12 cellular contexts compared by ENCODE assay signal in the genomic region with DNA sequence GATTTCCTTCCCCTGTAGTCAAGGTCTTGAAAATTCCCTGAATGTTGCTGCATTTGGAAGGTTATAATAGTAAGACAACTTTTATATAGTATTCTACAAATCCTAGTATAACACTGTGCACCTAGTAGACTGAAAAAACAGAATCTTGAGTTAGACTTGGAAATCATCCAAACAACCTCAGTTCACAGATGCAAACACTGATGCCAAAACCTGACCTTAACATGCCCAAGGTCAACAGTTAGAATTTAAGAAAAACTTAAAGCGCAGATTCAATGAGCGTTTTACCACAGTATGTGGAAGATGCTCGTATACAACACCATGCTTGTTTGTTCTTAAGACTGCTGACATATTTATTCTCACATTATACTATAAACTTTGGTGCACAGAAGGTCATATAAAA. TPM values are rescaled to one million over a fixed set of nuclear protein-coding genes. Genes with fewer than 3 reads are reported as not detected.
DNase-seq lines count a peak whose midpoint lies in the region; ATAC-seq and TF ChIP-seq lines count a peak whose summit lies in the region.
"Had no signal": no experiment of that assay in that cellular context is flagged by ENCODE, and none has a peak within 500 bp of the region (broad histone marks: within the 10 kb centered on the region; RNA-seq: fewer than 3 reads in every experiment).

No MANE protein-coding gene starts in this region.

- POLR2A ChIA-PET in activated CD4-positive, alpha-beta T cell treated with anti-CD3 and anti-CD28 coated beads, Interleukin-2, amount 10 ng/mL, durations not matched to agents 7 days and 5 days (lab: Charles Lee): no interaction called here

- no peaks in the 10 kb centered on the region for H3K27me3 Mint-ChIP-seq in activated CD4-positive, alpha-beta T cell treated with anti-CD3 and anti-CD28 coated beads, Interleukin-2, amount 10 ng/mL, durations not matched to agents 7 days and 5 days

- TF ChIP-seq CTCF in dorsolateral prefrontal cortex (IDR thresholded peaks at IDR 0.05 in 54 of 56, conservative IDR thresholded peaks at IDR 0.05 in 2 of 56; ENCODE audit: low read depth in 1 of 56, partially characterized antibody in 56 of 56) (no peak), body of pancreas (IDR thresholded peaks at IDR 0.05) (no peak)

- peak overlapping the region; percentile 91 for H3K4me3 Mint-ChIP-seq in activated CD4-positive, alpha-beta T cell treated with anti-CD3 and anti-CD28 coated beads, Interleukin-2, amount 10 ng/mL, durations not matched to agents 7 days and 5 days
- H3K4me3 Mint-ChIP-seq in stimulated activated effector memory CD8-positive, alpha-beta T cell treated with anti-CD3 and anti-CD28 coated beads, Interleukin-12 subunit alpha, Interleukin-12 subunit beta, amount 100 ng/mL, for 72 hours: peak overlapping the region; percentile 81

- WGBS in body of pancreas, 2 donors: 81% methylated on average over 3 of the region's 3 CpGs

- H3K27ac Mint-ChIP-seq in activated CD4-positive, alpha-beta T cell treated with anti-CD3 and anti-CD28 coated beads, Interleukin-2, amount 10 ng/mL, durations not matched to agents 7 days and 5 days: no peak overlapping the region
- H3K27ac Mint-ChIP-seq in stimulated activated effector memory CD8-positive, alpha-beta T cell treated with anti-CD3 and anti-CD28 coated beads, Interleukin-12 subunit alpha, Interleukin-12 subunit beta, amount 100 ng/mL, for 72 hours: peak overlapping the region; percentile 92

- intact Hi-C loops in dorsolateral prefrontal cortex (cut with DNase I): loop anchor here (5.0 kb wide), 4 partner anchors 79 to 276 kb away; no protein-coding TSS in a partner anchor
- intact Hi-C loops in body of pancreas (cut with DNase I): no loop called here

- H3K27ac ChIP-seq in dorsolateral prefrontal cortex (peak overlapping the region in 57 of 59 donors; percentile 3 to 98 (median 94)), body of pancreas (no peak overlapping the region)
- H3K27ac ChIP-seq: thyroid gland had no signal

- H3K36me3 Mint-ChIP-seq in activated CD4-positive, alpha-beta T cell treated with anti-CD3 and anti-CD28 coated beads, Interleukin-2, amount 10 ng/mL, durations not matched to agents 7 days and 5 days (ENCODE audit: low read depth): peaks cover 38% of the 10 kb centered on the region
- H3K36me3 Mint-ChIP-seq in stimulated activated effector memory CD8-positive, alpha-beta T cell treated with anti-CD3 and anti-CD28 coated beads, Interleukin-12 subunit alpha, Interleukin-12 subunit beta, amount 100 ng/mL, for 72 hours: peaks cover 13% of the 10 kb centered on the region

- no peaks in the 10 kb centered on the region for H3K27me3 ChIP-seq in dorsolateral prefrontal cortex
- no peaks in the 10 kb centered on the region for H3K27me3 ChIP-seq in body of pancreas
- H3K27me3 ChIP-seq: heart left ventricle, thyroid gland had no signal

- H3K36me3 ChIP-seq in body of pancreas (replicated peaks in 1 of 2; ENCODE audit: insufficient read depth in 1 of 2, low read depth in 2 of 2): no peaks in the 10 kb centered on the region
- H3K36me3 ChIP-seq: heart left ventricle, thyroid gland had no signal

- peaks cover 3% of the 10 kb centered on the region for H3K9me3 Mint-ChIP-seq in activated CD4-positive, alpha-beta T cell treated with anti-CD3 and anti-CD28 coated beads, Interleukin-2, amount 10 ng/mL, durations not matched to agents 7 days and 5 days
- peaks cover 2% of the 10 kb centered on the region for H3K9me3 Mint-ChIP-seq in stimulated activated effector memory CD8-positive, alpha-beta T cell treated with anti-CD3 and anti-CD28 coated beads, Interleukin-12 subunit alpha, Interleukin-12 subunit beta, amount 100 ng/mL, for 72 hours

- H3K4me3 ChIP-seq in dorsolateral prefrontal cortex: peak overlapping the region; percentile 7 to 99 (median 93)
- no peak overlapping the region for H3K4me3 ChIP-seq in body of pancreas
- H3K4me3 ChIP-seq: lung, thyroid gland had no signal

- H3K4me1 ChIP-seq in body of pancreas: peaks cover 28% of the 10 kb centered on the region

- H3K4me1 Mint-ChIP-seq in activated CD4-positive, alpha-beta T cell treated with anti-CD3 and anti-CD28 coated beads, Interleukin-2, amount 10 ng/mL, durations not matched to agents 7 days and 5 days: peaks cover 60% of the 10 kb centered on the region
- peaks cover 55% of the 10 kb centered on the region for H3K4me1 Mint-ChIP-seq in stimulated activated effector memory CD8-positive, alpha-beta T cell treated with anti-CD3 and anti-CD28 coated beads, Interleukin-12 subunit alpha, Interleukin-12 subunit beta, amount 100 ng/mL, for 72 hours

- no peak for DNase-seq in activated CD4-positive, alpha-beta T cell treated with anti-CD3 and anti-CD28 coated beads, Interleukin-2, amount 10 ng/mL, durations not matched to agents 7 days and 5 days
- no peak for DNase-seq in activated CD4-positive, alpha-beta T cell treated with anti-CD3 and anti-CD28 coated beads, Interleukin-2, amount 50 U/mL, for 1 hour
- DNase-seq in RPMI7951 (ENCODE audit: low read depth): peak; percentile 18
- no peak for DNase-seq in dorsolateral prefrontal cortex
- DNase-seq in stimulated activated effector memory CD8-positive, alpha-beta T cell treated with anti-CD3 and anti-CD28 coated beads, Interleukin-12 subunit alpha, Interleukin-12 subunit beta, amount 100 ng/mL, for 72 hours (ENCODE audit: low spot score in 2 of 2): no peak
- no peak for DNase-seq in body of pancreas
- DNase-seq: heart left ventricle, NCI-H1694, thyroid gland had no signal

- no peak for TF ChIP-seq POLR2A in body of pancreas (IDR thresholded peaks at IDR 0.05)

- CTCF ChIA-PET in activated CD4-positive, alpha-beta T cell treated with anti-CD3 and anti-CD28 coated beads, Interleukin-2, amount 10 ng/mL, durations not matched to agents 7 days and 5 days (lab: Charles Lee): no interaction called here

- no peaks in the 10 kb centered on the region for H3K9me3 ChIP-seq in body of pancreas
- H3K9me3 ChIP-seq: heart left ventricle, thyroid gland had no signal

- no peak for ATAC-seq in stimulated activated effector memory CD8-positive, alpha-beta T cell treated with anti-CD3 and anti-CD28 coated beads, Interleukin-12 subunit alpha, Interleukin-12 subunit beta, amount 100 ng/mL, for 72 hours
- no peak for ATAC-seq in GM21737 (IDR thresholded peaks at IDR 0.05; ENCODE audit: unreplicated experiment)
- no peak for ATAC-seq in HG02759 (IDR thresholded peaks at IDR 0.05; ENCODE audit: unreplicated experiment)
- ATAC-seq in body of pancreas: no peak
- ATAC-seq: heart left ventricle had no signal

RNA-seq across cellular contexts. Expression of a gene that starts 3.0 kb away (rescaled TPM):
- 100 to 1,000 TPM; 161 to 163 TPM for total RNA-seq in activated CD4-positive, alpha-beta T cell treated with anti-CD3 and anti-CD28 coated beads, Interleukin-2, amount 10 ng/mL, durations not matched to agents 7 days and 5 days
- total RNA-seq in RPMI7951 (2014; rRNA removed; shearing (Covaris generic)): 40.5 and 50.4 TPM in 2 replicates
- total RNA-seq in dorsolateral prefrontal cortex (100 to 1,000 TPM in 115 of 120 experiments, 10 to 100 TPM in 5; 77.5 to 992 (median 272) TPM), body of pancreas (1 to 10 TPM; 3.6 to 7.8 TPM)

Comparison
In these comparisons a context has a peak if more than half of its experiments do, and no peak if none do; other contexts are left out.
1. H3K27ac ChIP-seq: peak in dorsolateral prefrontal cortex (57 of 59); none in body of pancreas (0 of 4).
2. H3K4me3 ChIP-seq: peak in dorsolateral prefrontal cortex (59 of 59); none in body of pancreas (0 of 2).